In the genomic region with DNA sequence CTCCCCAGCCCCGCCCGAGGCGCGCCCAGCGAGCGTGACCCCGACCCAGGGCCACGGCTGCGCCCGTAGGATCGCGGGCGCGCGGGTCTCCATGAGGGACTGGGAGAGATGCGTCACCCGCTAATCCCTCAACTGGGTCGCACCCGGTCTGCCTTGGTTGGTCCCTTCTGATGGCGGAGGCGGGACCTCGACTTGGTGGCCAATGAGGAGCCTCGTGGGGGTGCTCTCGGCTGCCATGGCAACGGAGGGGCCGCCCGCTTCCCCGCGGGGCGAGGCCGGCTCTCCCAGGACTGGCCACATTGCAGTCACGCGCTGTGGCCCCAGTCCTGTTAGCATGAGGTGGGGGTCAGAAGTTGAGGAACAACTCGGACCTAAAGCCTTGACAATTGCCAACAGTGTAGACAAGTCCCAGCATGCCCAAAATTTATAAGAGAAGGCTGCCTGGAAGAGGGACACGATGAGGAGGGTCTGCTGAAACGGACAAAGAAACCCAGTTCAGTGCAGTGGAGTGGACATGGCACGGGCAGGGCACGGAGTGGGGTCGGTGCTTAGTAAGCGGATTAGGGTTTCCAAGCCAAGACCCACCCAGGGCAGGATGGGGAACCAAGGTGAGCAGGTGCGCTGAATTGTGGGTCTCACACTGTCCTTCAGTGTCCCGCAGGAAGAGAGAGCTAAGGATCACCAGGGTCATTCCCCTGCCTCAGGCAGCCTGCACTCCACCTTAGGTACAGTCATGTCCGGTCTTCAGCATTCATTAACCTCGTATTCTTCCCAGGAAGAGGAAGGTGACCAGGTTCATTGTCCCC, we compare ENCODE assay signal across 8 cellular contexts. TPM values are rescaled to one million over a fixed set of nuclear protein-coding genes. Genes with fewer than 3 reads are reported as not detected.
DNase-seq lines count a peak whose midpoint lies in the region; ATAC-seq and TF ChIP-seq lines count a peak whose summit lies in the region.

No MANE protein-coding gene starts in this region.

- ATAC-seq in GM21825 (IDR thresholded peaks at IDR 0.05; ENCODE audit: unreplicated experiment) (peak; percentile 78), RWPE2 (ENCODE audit: low read depth) (peak; percentile 90)

- no peaks in the 10 kb centered on the region for H3K27me3 ChIP-seq in Karpas-422 (ENCODE audit: low read length)
- H3K27me3 ChIP-seq in RWPE2 (ENCODE audit: insufficient read depth, poor library complexity, severe bottlenecking): no peaks in the 10 kb centered on the region
- H3K27me3 ChIP-seq in neuronal stem cell (ENCODE audit: control insufficient read depth in 3 of 3, insufficient read depth in 3 of 3, low read depth in 1 of 3, low read length in 3 of 3): no peaks in the 10 kb centered on the region

- H3K4me1 ChIP-seq in Karpas-422 (ENCODE audit: low read length) (peaks cover 29% of the 10 kb centered on the region), RWPE2 (ENCODE audit: insufficient read depth, poor library complexity, severe bottlenecking) (peaks cover 27% of the 10 kb centered on the region), neuronal stem cell (ENCODE audit: control insufficient read depth in 2 of 2, insufficient read depth in 1 of 2, low read depth in 1 of 2, low read length in 2 of 2) (peaks cover 18 to 20% of the 10 kb centered on the region in 2 donors)

- H3K79me1 ChIP-seq in neuronal stem cell (ENCODE audit: low read depth, low read length): peaks cover 4% of the 10 kb centered on the region

- peak overlapping the region; percentile 89 for H3K23ac ChIP-seq in neuronal stem cell (ENCODE audit: low read depth, low read length, poor library complexity)

- peak; percentile 96 for DNase-seq in Daoy (ENCODE audit: low read depth)
- peak; percentile 98 for DNase-seq in Karpas-422
- peak; percentile 98 for DNase-seq in RWPE2 (ENCODE audit: low spot score)
- peak; percentile 74 for DNase-seq in activated gamma-delta T cell treated with anti-CD3 and anti-CD28 coated beads, Interleukin-2, amount 50 U/mL, for 16 hours (ENCODE audit: low read depth)
- peak; percentile 97 for DNase-seq in foreskin melanocyte
- DNase-seq in neuronal stem cell (ENCODE audit: low spot score): peak; percentile 96
- peak; percentile 65 to 99 (median 95) for DNase-seq in substantia nigra (lab: John Stamatoyannopoulos, UW)

- peak overlapping the region; percentile 76 for H3K9ac ChIP-seq in Karpas-422 (ENCODE audit: low read length)
- peak overlapping the region; percentile 66 for H3K9ac ChIP-seq in neuronal stem cell (ENCODE audit: low read depth, low read length, poor library complexity)

- H3K9me2 ChIP-seq in Karpas-422 (replicated peaks; ENCODE audit: insufficient read depth, low read length): no peaks in the 10 kb centered on the region

- H2BK12ac ChIP-seq in neuronal stem cell (ENCODE audit: low read length): peak overlapping the region; percentile 78

- H3K4ac ChIP-seq in neuronal stem cell (ENCODE audit: low read length): peak overlapping the region; percentile 1

- peak overlapping the region; percentile 43 for H2BK5ac ChIP-seq in neuronal stem cell (ENCODE audit: low read length)

- H2BK15ac ChIP-seq in neuronal stem cell (ENCODE audit: low read length): peak overlapping the region; percentile 90

- H3K18ac ChIP-seq in neuronal stem cell (ENCODE audit: low read length): peak overlapping the region; percentile 100

- peak overlapping the region; percentile 79 for H3K4me2 ChIP-seq in Karpas-422 (ENCODE audit: low read depth, low read length, poor library complexity, severe bottlenecking)
- H3K4me2 ChIP-seq in neuronal stem cell (ENCODE audit: insufficient read depth, low read length, poor library complexity, severe bottlenecking): peak overlapping the region; percentile 62

- peak overlapping the region; percentile 100 for H4K8ac ChIP-seq in neuronal stem cell (ENCODE audit: low read depth, low read length)

- peak overlapping the region; percentile 57; the same call in 1 of the 2 replicates for H2AFZ ChIP-seq in Karpas-422 (ENCODE audit: low read length)
- H2AFZ ChIP-seq in neuronal stem cell (ENCODE audit: low read length): peak overlapping the region; percentile 88

- no peaks in the 10 kb centered on the region for H4K20me1 ChIP-seq in Karpas-422 (ENCODE audit: insufficient read depth, low read depth, low read length)

- H3K27ac ChIP-seq in Karpas-422 (ENCODE audit: low read length) (peak overlapping the region; percentile 90), RWPE2 (ENCODE audit: poor library complexity, severe bottlenecking) (peak overlapping the region; percentile 94), neuronal stem cell (replicated peaks; ENCODE audit: low read length) (peak overlapping the region; percentile 77), substantia nigra (ENCODE audit: low read depth, low read length, poor library complexity, severe bottlenecking) (peak overlapping the region; percentile 92)

- H3K36me3 ChIP-seq in Karpas-422 (ENCODE audit: insufficient read depth, low read length) (no peaks in the 10 kb centered on the region), RWPE2 (ENCODE audit: low read depth) (0 out of 2 replicates have a peak, but pooled peaks cover 6% of the 10 kb centered on the region), neuronal stem cell (replicated peaks in 1 of 2; ENCODE audit: control insufficient read depth in 2 of 2, insufficient read depth in 2 of 2, low read length in 2 of 2) (no peaks in the 10 kb centered on the region)

- H3K14ac ChIP-seq in neuronal stem cell (ENCODE audit: low read length): no peak overlapping the region

- no peaks in the 10 kb centered on the region for H3K79me2 ChIP-seq in Karpas-422 (ENCODE audit: low read length)

- H2AK5ac ChIP-seq in neuronal stem cell (ENCODE audit: low read depth, low read length): peak overlapping the region; percentile 99

- H4K91ac ChIP-seq in neuronal stem cell (ENCODE audit: low read depth, low read length, poor library complexity): peak overlapping the region; percentile 100

- H3K4me3 ChIP-seq in Karpas-422 (ENCODE audit: low read length): peak overlapping the region; percentile 75
- peak overlapping the region; percentile 34 for H3K4me3 ChIP-seq in RWPE2 (ENCODE audit: severe bottlenecking)
- H3K4me3 ChIP-seq in neuronal stem cell (ENCODE audit: low read length in 2 of 2): peak overlapping the region; percentile 50 to 81

- H2BK120ac ChIP-seq in neuronal stem cell (ENCODE audit: low read depth, low read length): peak overlapping the region; percentile 93

- no CpG with 5 or more reads among the region's 44 CpGs for WGBS in neuronal stem cell (ENCODE audit: extremely low coverage in 2 of 2, insufficient read length in 2 of 2, insufficient replicate concordance in 1 of 2), 2 donors

- H3K9me3 ChIP-seq in Karpas-422 (ENCODE audit: low read length): no peaks in the 10 kb centered on the region
- no peaks in the 10 kb centered on the region for H3K9me3 ChIP-seq in RWPE2 (ENCODE audit: severe bottlenecking)
- H3K9me3 ChIP-seq in neuronal stem cell (replicated peaks in 1 of 2; ENCODE audit: control insufficient read depth in 2 of 2, insufficient read depth in 1 of 2, low read depth in 1 of 2, low read length in 2 of 2): no peaks in the 10 kb centered on the region

- TF ChIP-seq CTCF in RWPE2 (IDR thresholded peaks at IDR 0.05; ENCODE audit: poor library complexity, severe bottlenecking): no peak

RNA-seq across cellular contexts. Expression of a gene that starts 24.4 kb away (rescaled TPM):
- 12.8 and 14.5 TPM in 2 replicates for total RNA-seq in Daoy (2014; rRNA removed; shearing (Covaris generic))
- 331 and 583 TPM in 2 replicates for total RNA-seq in Karpas-422 (2014; rRNA removed; shearing (Covaris generic); ENCODE audit: low replicate concordance)
- 58.0 TPM for polyA plus RNA-seq in neuronal stem cell (2013, experiment 1 of 2)
- polyA plus RNA-seq in neuronal stem cell (2013, experiment 2 of 2): 58.6 TPM

RNA-seq across cellular contexts. Expression of a gene that starts 56.5 kb away (rescaled TPM):
- 16.9 and 20.2 TPM in 2 replicates for total RNA-seq in Daoy (2014; rRNA removed; shearing (Covaris generic))
- total RNA-seq in Karpas-422 (2014; rRNA removed; shearing (Covaris generic); ENCODE audit: low replicate concordance): 36.1 and 37.4 TPM in 2 replicates
- polyA plus RNA-seq in neuronal stem cell (2013, experiment 1 of 2): 10.8 TPM
- 10.2 TPM for polyA plus RNA-seq in neuronal stem cell (2013, experiment 2 of 2)

Comparison
In these comparisons a context has a peak if more than half of its experiments do, and no peak if none do; other contexts are left out.
1. Peak in every context shown above with its lines: DNase-seq, ATAC-seq, H3K4me3 ChIP-seq and H3K27ac ChIP-seq.
2. RNA of a gene that starts 24.4 kb away (total RNA-seq): 331 to 583 TPM in Karpas-422; 12.8 to 14.5 TPM in Daoy; every median in the first group is over 10 times any median in the second.